In genomic region chr20:16262594-16262993, GRCh38 we compare ENCODE assay signal across 27 cellular contexts.
"Had no signal": no experiment of that assay in that cellular context is flagged by ENCODE, and none has a peak within 500 bp of the region (broad histone marks: within the 10 kb centered on the region; RNA-seq: fewer than 3 reads in every experiment).

No MANE protein-coding gene starts in this region.

- H3K9me3 ChIP-seq: esophagus squamous epithelium had no signal

- H3K27ac Mint-ChIP-seq: activated CD4-positive, alpha-beta memory T cell treated with anti-CD3 and anti-CD28 coated beads for 36 hours; activated CD4-positive, alpha-beta T cell treated with anti-CD3 and anti-CD28 coated beads, Interleukin-2, amount 10 ng/mL, durations not matched to agents 24 days and 14 days; activated T-cell treated with anti-CD3 and anti-CD28 coated beads, Interleukin-2, amount 50 U/mL, for 24 hours; dendritic cell treated with granulocyte-macrophage colony-stimulating factor and Interleukin-4, amounts not matched to agents 40 ng/mL and 50 ng/mL, for 4 days; progenitor cell of endocrine pancreas; T-helper 2 cell treated with Interferon-gamma antibody and Interleukin-4, amounts not matched to agents 5 μg/mL and 100 μg/mL, for 36 hours had no signal

- DNase-seq: activated CD4-positive, alpha-beta memory T cell treated with anti-CD3 and anti-CD28 coated beads for 36 hours; activated CD4-positive, alpha-beta T cell treated with anti-CD3 and anti-CD28 coated beads, Interleukin-2, amount 10 ng/mL, durations not matched to agents 24 days and 14 days; activated CD4-positive, CD25-positive, alpha-beta regulatory T cell treated with anti-CD3 and anti-CD28 coated beads, Interleukin-2, amount 50 U/mL, for 72 hours; activated CD8-positive, alpha-beta memory T cell treated with anti-CD3 and anti-CD28 coated beads, Interleukin-2, amount 50 U/mL, for 4 hours; activated gamma-delta T cell; activated naive CD4-positive, alpha-beta T cell treated with anti-CD3 and anti-CD28 coated beads, Interleukin-2, amount 50 U/mL, for 16 hours; activated T-cell treated with anti-CD3 and anti-CD28 coated beads, Interleukin-2, amount 50 U/mL, for 24 hours; amniotic stem cell; central memory CD4-positive, alpha-beta T cell; esophagus squamous epithelium; glutamatergic neuron; lower lobe of right lung; mesendoderm; mucosa of descending colon; sigmoid colon; stimulated activated CD4-positive, alpha-beta T cell treated with anti-CD3 and anti-CD28 coated beads, Interleukin-15, amount 100 ng/mL, for 24 hours; stimulated activated CD4-positive, alpha-beta T cell treated with anti-CD3 and anti-CD28 coated beads, Interleukin-2, amount 100 ng/mL, for 24 hours; stimulated activated naive CD4-positive, alpha-beta T cell; T-helper 1 cell had no signal

- H3K36me3 ChIP-seq: breast epithelium, lower lobe of right lung, sigmoid colon had no signal

- ATAC-seq: left lobe of liver, lower lobe of right lung, mucosa of descending colon had no signal

- H3K27ac ChIP-seq: breast epithelium, esophagus squamous epithelium, lower lobe of right lung, sigmoid colon, tibial nerve had no signal

- H3K27me3 ChIP-seq: breast epithelium, esophagus squamous epithelium, sigmoid colon, tibial nerve had no signal

- H3K4me1 ChIP-seq: breast epithelium, esophagus squamous epithelium, sigmoid colon, tibial nerve had no signal

- H3K27me3 Mint-ChIP-seq: activated CD4-positive, alpha-beta memory T cell treated with anti-CD3 and anti-CD28 coated beads for 36 hours; activated CD4-positive, alpha-beta T cell treated with anti-CD3 and anti-CD28 coated beads, Interleukin-2, amount 10 ng/mL, durations not matched to agents 24 days and 14 days; activated T-cell treated with anti-CD3 and anti-CD28 coated beads, Interleukin-2, amount 50 U/mL, for 24 hours had no signal

- H3K4me3 Mint-ChIP-seq: activated CD4-positive, alpha-beta memory T cell treated with anti-CD3 and anti-CD28 coated beads for 36 hours; activated CD4-positive, alpha-beta T cell treated with anti-CD3 and anti-CD28 coated beads, Interleukin-2, amount 10 ng/mL, durations not matched to agents 24 days and 14 days; activated T-cell treated with anti-CD3 and anti-CD28 coated beads, Interleukin-2, amount 50 U/mL, for 24 hours; dendritic cell treated with granulocyte-macrophage colony-stimulating factor and Interleukin-4, amounts not matched to agents 40 ng/mL and 50 ng/mL, for 4 days; nephron; T-helper 2 cell treated with Interferon-gamma antibody and Interleukin-4, amounts not matched to agents 5 μg/mL and 100 μg/mL, for 36 hours had no signal

- H3K4me3 ChIP-seq: breast epithelium, esophagus squamous epithelium, lower lobe of right lung, mucosa of descending colon, sigmoid colon, smooth muscle cell, tibial nerve had no signal
